Comparison of ENCODE assay signal across 1 cellular context in genomic region chr5:69236733-69237132, GRCh38.
TF ChIP-seq lines count a peak whose summit lies in the region.

No MANE protein-coding gene starts in this region.

TF ChIP-seq in HEK293, 187 proteins besides CTCF, POLR2A, EP300 and RAD21:
- TF ChIP-seq ZNF362 (tag by site-specific recombination; IDR thresholded peaks at IDR 0.05), result peak; percentile 91
